ENCODE assay signal across 16 cellular contexts in the genomic region with DNA sequence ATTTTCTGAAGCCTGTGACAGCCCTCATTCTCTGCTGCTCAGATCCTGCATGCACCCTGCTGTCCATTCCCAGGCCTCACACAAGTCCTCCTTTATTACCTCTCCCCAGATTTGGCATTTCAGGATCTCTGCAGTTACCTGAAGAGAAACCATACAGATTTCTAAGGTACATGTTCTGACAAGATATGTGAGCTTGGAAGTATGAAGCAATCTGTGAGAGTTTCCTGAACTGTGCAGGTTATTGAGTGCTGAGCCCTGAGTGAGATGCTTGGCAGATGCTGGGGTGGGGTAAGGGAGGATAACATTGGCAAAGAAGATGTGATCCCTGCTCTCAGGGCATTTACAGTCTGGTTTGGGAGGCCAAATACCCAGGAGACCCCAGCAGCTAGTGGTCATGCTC.
"Had no signal": no experiment of that assay in that cellular context is flagged by ENCODE, and none has a peak within 500 bp of the region (broad histone marks: within the 10 kb centered on the region; RNA-seq: fewer than 3 reads in every experiment).

No MANE protein-coding gene starts in this region.

- H3K4me3 Mint-ChIP-seq: endodermal cell, mesothelial cell of epicardium, natural killer cell, neural crest cell had no signal

- H3K27me3 ChIP-seq: esophagus squamous epithelium, ovary, right atrium auricular region, upper lobe of left lung, uterus had no signal

- H3K4me1 Mint-ChIP-seq: endodermal cell had no signal

- H3K9me3 Mint-ChIP-seq: natural killer cell had no signal

- H3K27ac Mint-ChIP-seq: endodermal cell, mesothelial cell of epicardium, natural killer cell had no signal

- DNase-seq: effector CD4-positive, alpha-beta T cell; endodermal cell; esophagus squamous epithelium; foreskin fibroblast; kidney glomerular epithelial cell; natural killer cell; ovary; small intestine; stimulated activated CD4-positive, alpha-beta T cell treated with anti-CD3 and anti-CD28 coated beads, Interleukin-12 subunit alpha, Interleukin-12 subunit beta, amount 100 ng/mL, for 4 hours; stimulated activated naive CD4-positive, alpha-beta T cell treated with Interleukin-2 at 50 U/mL for 16 hours; upper lobe of left lung; uterus had no signal

- H3K36me3 Mint-ChIP-seq: natural killer cell had no signal

- H3K4me1 ChIP-seq: uterus had no signal

- H3K36me3 ChIP-seq: esophagus squamous epithelium, ovary, right atrium auricular region, upper lobe of left lung, uterus had no signal

- H3K4me3 ChIP-seq: coronary artery, esophagus squamous epithelium, ovary, right atrium auricular region, upper lobe of left lung, uterus had no signal

- H3K9me3 ChIP-seq: esophagus squamous epithelium, ovary, right atrium auricular region, upper lobe of left lung, uterus had no signal

- H3K27ac ChIP-seq: coronary artery, esophagus squamous epithelium, ovary, right atrium auricular region, upper lobe of left lung, uterus had no signal
